23 cellular contexts compared by ENCODE assay signal in the genomic region with DNA sequence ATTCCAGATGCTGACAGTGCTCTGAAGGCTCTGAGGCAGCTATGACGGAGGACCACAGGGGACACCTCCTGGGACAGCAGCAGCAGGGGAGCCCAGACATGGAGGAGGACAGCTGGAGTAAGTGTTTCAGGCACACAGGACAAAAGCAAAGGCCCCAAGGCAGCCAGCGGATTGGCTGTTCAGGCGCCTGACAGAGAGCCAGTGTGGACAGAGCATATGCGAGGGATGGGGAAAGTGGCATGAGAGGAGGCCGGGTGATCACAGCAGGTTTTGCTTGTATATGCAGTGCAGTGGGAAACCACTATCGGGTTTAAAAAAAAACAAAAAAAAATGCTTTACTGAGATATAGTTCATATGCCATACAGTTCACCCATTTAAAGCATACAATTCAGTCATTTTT. TPM values are rescaled to one million over a fixed set of nuclear protein-coding genes. Genes with fewer than 3 reads are reported as not detected.
"Had no signal": no experiment of that assay in that cellular context is flagged by ENCODE, and none has a peak within 500 bp of the region (broad histone marks: within the 10 kb centered on the region; RNA-seq: fewer than 3 reads in every experiment).

No MANE protein-coding gene starts in this region.

- H3K9me3 Mint-ChIP-seq: naive thymus-derived CD8-positive, alpha-beta T cell had no signal

- H3K27me3 Mint-ChIP-seq: naive thymus-derived CD8-positive, alpha-beta T cell had no signal

- ATAC-seq: gastrocnemius medialis; heart right ventricle; naive thymus-derived CD8-positive, alpha-beta T cell; psoas muscle; right lobe of liver; upper lobe of right lung had no signal

- H3K27me3 ChIP-seq: esophagus muscularis mucosa, gastrocnemius medialis, heart right ventricle, neutrophil, right lobe of liver, spleen, tibial artery, upper lobe of right lung, vagina had no signal

- H3K27ac ChIP-seq: epithelial cell of prostate, esophagus muscularis mucosa, gastrocnemius medialis, heart right ventricle, neutrophil, psoas muscle, right lobe of liver, spleen, tibial artery, upper lobe of right lung, vagina had no signal

- H3K4me3 Mint-ChIP-seq: naive thymus-derived CD8-positive, alpha-beta T cell had no signal

- H3K9me3 ChIP-seq: esophagus muscularis mucosa, gastrocnemius medialis, heart right ventricle, psoas muscle, right lobe of liver, spleen, tibial artery, upper lobe of right lung, vagina had no signal

- DNase-seq: effector memory CD4-positive, alpha-beta T cell; gastrocnemius medialis; heart right ventricle; hypothalamus; kidney glomerular epithelial cell; psoas muscle; retina; right lobe of liver; spleen; stimulated activated CD4-positive, alpha-beta T cell treated with anti-CD3 and anti-CD28 coated beads, Interleukin-15, amount 100 ng/mL, for 24 hours; stimulated activated CD4-positive, alpha-beta T cell treated with anti-CD3 and anti-CD28 coated beads, Interleukin-1b, Interleukin-23, amount 100 ng/mL, for 48 hours; stimulated activated CD4-positive, alpha-beta T cell treated with anti-CD3 and anti-CD28 coated beads, Interleukin-4, amount 100 ng/mL, for 4 hours; stimulated activated naive CD4-positive, alpha-beta T cell; tibial artery; upper lobe of right lung had no signal

- H3K4me3 ChIP-seq: esophagus muscularis mucosa, gastrocnemius medialis, heart right ventricle, psoas muscle, right lobe of liver, spleen, tibial artery, upper lobe of right lung, vagina had no signal

- H3K4me1 ChIP-seq: gastrocnemius medialis, psoas muscle, right lobe of liver, tibial artery, vagina had no signal

RNA-seq across cellular contexts. Expression of a gene that starts 19.1 kb away (rescaled TPM):
- total RNA-seq: fibroblast of villous mesenchyme; gastrocnemius medialis; mesenteric fat pad; mononuclear cell; naive thymus-derived CD8-positive, alpha-beta T cell; upper lobe of right lung had no signal
